Comparison of ENCODE assay signal across 9 cellular contexts in genomic region chr19:11373885-11374448, GRCh38. TPM values are rescaled to one million over a fixed set of nuclear protein-coding genes. Genes with fewer than 3 reads are reported as not detected.
DNase-seq lines count a peak whose midpoint lies in the region; ATAC-seq and TF ChIP-seq lines count a peak whose summit lies in the region.
"Had no signal": no experiment of that assay in that cellular context is flagged by ENCODE, and none has a peak within 500 bp of the region (broad histone marks: within the 10 kb centered on the region; RNA-seq: fewer than 3 reads in every experiment).

No MANE protein-coding gene starts in this region.

- TF ChIP-seq CTCF in dorsolateral prefrontal cortex (IDR thresholded peaks at IDR 0.05 in 54 of 56, conservative IDR thresholded peaks at IDR 0.05 in 2 of 56; ENCODE audit: low read depth in 1 of 56, partially characterized antibody in 56 of 56) (no peak), neutrophil (IDR thresholded peaks at IDR 0.05) (no peak), CD14-positive monocyte (IDR thresholded peaks at IDR 0.05) (no peak)

- H3K36me3 Mint-ChIP-seq in CD14-positive monocyte: peaks cover 19 to 32% of the 10 kb centered on the region in 2 donors

- H3K9me3 Mint-ChIP-seq in CD14-positive monocyte: peaks cover 0 to 2% (median 0%) of the 10 kb centered on the region in 7 donors
- H3K9me3 Mint-ChIP-seq: naive thymus-derived CD8-positive, alpha-beta T cell had no signal

- H3K4me3 ChIP-seq in dorsolateral prefrontal cortex (peak overlapping the region; percentile 51 to 99 (median 77)), neutrophil (ENCODE audit: low read depth in 1 of 2, low read length in 1 of 2) (peak overlapping the region; percentile 84 to 93)

- peaks cover 10% of the 10 kb centered on the region for H3K4me1 Mint-ChIP-seq in CD14-positive monocyte

- H3K27ac ChIP-seq in dorsolateral prefrontal cortex (peak overlapping the region; percentile 55 to 99 (median 94)), neutrophil (peak overlapping the region; percentile 95)

- H3K27me3 Mint-ChIP-seq in CD14-positive monocyte (ENCODE audit: low read depth in 3 of 3): peaks cover 0 to 2% (median 0%) of the 10 kb centered on the region in 3 donors
- H3K27me3 Mint-ChIP-seq: naive thymus-derived CD8-positive, alpha-beta T cell had no signal

- peaks cover 15% of the 10 kb centered on the region for H3K36me3 ChIP-seq in neutrophil

- H3K27me3 ChIP-seq in dorsolateral prefrontal cortex: no peaks in the 10 kb centered on the region
- no peaks in the 10 kb centered on the region for H3K27me3 ChIP-seq in neutrophil

- intact Hi-C loops in dorsolateral prefrontal cortex (cut with DNase I): loop anchor here (2.0 kb wide), 2 partner anchors 27 to 77 kb away; partner anchors contain the start of genes CCDC159 (in 1 of the 2), TMEM205 (in 1 of the 2) and TSPAN16 (in 1 of the 2)
- intact Hi-C loops in CD14-positive monocyte (cut with micrococcal nuclease): loop anchor here (1.0 to 5.0 kb wide), 4 partner anchors 27 to 49 kb away; partner anchors contain the start of genes CCDC159 (in 2 of the 2), TMEM205 (in 2 of the 2) and RAB3D (in 1 of the 2)

- DNase-seq in COLO668 (lab: John Stamatoyannopoulos, UW; ENCODE audit: unreplicated experiment): peak; percentile 34
- peak; percentile 39 for DNase-seq in NCI-H748 treated with DMSO at 0.1 percent for 48 hours (lab: John Stamatoyannopoulos, UW)
- DNase-seq in dorsolateral prefrontal cortex: no peak
- no peak for DNase-seq in CD14-positive monocyte (ENCODE audit: low spot score)
- DNase-seq in activated CD4-positive, alpha-beta T cell treated with anti-CD3 and anti-CD28 coated beads, Interleukin-2, amount 50 U/mL, for 1 hour: no peak

- H3K27ac Mint-ChIP-seq in CD14-positive monocyte: no peak overlapping the region

- H3K4me1 ChIP-seq in neutrophil (ENCODE audit: control insufficient read depth in 1 of 2, insufficient read depth in 1 of 2, low read depth in 1 of 2, low read length in 1 of 2): peaks cover 50 to 53% of the 10 kb centered on the region in 2 experiments

- H3K9me3 ChIP-seq in neutrophil: no peaks in the 10 kb centered on the region

- no peak for ATAC-seq in GM21526 (IDR thresholded peaks at IDR 0.05; ENCODE audit: low FRiP score, unreplicated experiment)
- no peak for ATAC-seq in HG03442 (IDR thresholded peaks at IDR 0.05; ENCODE audit: unreplicated experiment)

- H3K4me3 Mint-ChIP-seq in CD14-positive monocyte: no peak overlapping the region

RNA-seq across cellular contexts. Expression of gene SWSAP1, which starts 0.5 kb away (rescaled TPM):
- 1 to 10 TPM in 67 of 120 experiments, under 1 TPM in 52, not detected in 1; 0.29 to 2.7 (median 1.1) TPM for total RNA-seq in dorsolateral prefrontal cortex
- polyA plus RNA-seq in CD14-positive monocyte: 10 to 100 TPM in 1 of 2 donors, 1 to 10 TPM in 1; 8.7 to 11.5 TPM

RNA-seq across cellular contexts. Expression of gene EPOR, which starts 10.1 kb away (rescaled TPM):
- 10 to 100 TPM in 61 of 120 experiments, 1 to 10 TPM in 59; 5.5 to 25.9 (median 10.1) TPM for total RNA-seq in dorsolateral prefrontal cortex
- 1 to 10 TPM; 6.8 to 8.2 TPM for polyA plus RNA-seq in CD14-positive monocyte

RNA-seq across cellular contexts. Expression of gene PLPPR2, which starts 18.7 kb away (rescaled TPM):
- total RNA-seq in dorsolateral prefrontal cortex: 100 to 1,000 TPM in 2 of 120 experiments, 10 to 100 TPM in 118; 42.8 to 103 (median 77.0) TPM
- 10 to 100 TPM; 35.0 to 45.5 TPM for polyA plus RNA-seq in CD14-positive monocyte

RNA-seq across cellular contexts. Expression of gene CCDC159, which starts 27.6 kb away (rescaled TPM):
- total RNA-seq in dorsolateral prefrontal cortex: 100 to 1,000 TPM in 3 of 120 experiments, 10 to 100 TPM in 117; 31.2 to 104 (median 61.7) TPM
- 10 to 100 TPM; 37.1 to 38.3 TPM for polyA plus RNA-seq in CD14-positive monocyte

RNA-seq across cellular contexts. Expression of gene TMEM205, which starts 27.9 kb away (rescaled TPM):
- 100 to 1,000 TPM in 46 of 120 experiments, 10 to 100 TPM in 74; 70.3 to 122 (median 96.4) TPM for total RNA-seq in dorsolateral prefrontal cortex
- 100 to 1,000 TPM; 252 to 335 TPM for polyA plus RNA-seq in CD14-positive monocyte

Comparison
In these comparisons a context has a peak if more than half of its experiments do, and no peak if none do; other contexts are left out.
1. DNase-seq: peak in COLO668 (single experiment) and NCI-H748 treated with DMSO at 0.1 percent for 48 hours (single experiment); none in dorsolateral prefrontal cortex (0 of 10), CD14-positive monocyte (single experiment) and activated CD4-positive, alpha-beta T cell treated with anti-CD3 and anti-CD28 coated beads, Interleukin-2, amount 50 U/mL, for 1 hour (single experiment).